Comparison of ENCODE assay signal across 10 cellular contexts in genomic region chr9:129900263-129901041, GRCh38.
DNase-seq lines count a peak whose midpoint lies in the region; ATAC-seq and FAIRE-seq lines count a peak whose summit lies in the region.
"Had no signal": no experiment of that assay in that cellular context is flagged by ENCODE, and none has a peak within 500 bp of the region (broad histone marks: within the 10 kb centered on the region; RNA-seq: fewer than 3 reads in every experiment).

No MANE protein-coding gene starts in this region.

- H3K36me3 Mint-ChIP-seq in CD8-positive, alpha-beta memory T cell: peaks cover 12 to 94% (median 30%) of the 10 kb centered on the region in 3 donors
- peaks cover 84% of the 10 kb centered on the region for H3K36me3 Mint-ChIP-seq in activated naive CD8-positive, alpha-beta T cell treated with anti-CD3 and anti-CD28 coated beads, Interleukin-2, amount 50 U/mL, for 24 hours (ENCODE audit: low read depth)

- peaks cover 9% of the 10 kb centered on the region for H3K4me1 ChIP-seq in CD8-positive, alpha-beta memory T cell (ENCODE audit: insufficient read depth, low read length)

- H3K4me1 Mint-ChIP-seq in CD8-positive, alpha-beta memory T cell: peaks cover 19 to 41% (median 38%) of the 10 kb centered on the region in 3 donors
- peaks cover 69% of the 10 kb centered on the region for H3K4me1 Mint-ChIP-seq in activated naive CD8-positive, alpha-beta T cell treated with anti-CD3 and anti-CD28 coated beads, Interleukin-2, amount 50 U/mL, for 24 hours

- FAIRE-seq in GM19239 (lab: Jason Lieb, UNC) (peak; percentile 91), urothelium cell line (lab: Jason Lieb, UNC) (no peak)

- peak overlapping the region in 6 of 8 donors; percentile 27 to 94 (median 72) for H3K27ac Mint-ChIP-seq in CD8-positive, alpha-beta memory T cell
- peak overlapping the region; percentile 82 for H3K27ac Mint-ChIP-seq in activated naive CD8-positive, alpha-beta T cell treated with anti-CD3 and anti-CD28 coated beads, Interleukin-2, amount 50 U/mL, for 24 hours

- no peaks in the 10 kb centered on the region for H3K27me3 ChIP-seq in CD8-positive, alpha-beta memory T cell (ENCODE audit: insufficient read depth, low read length, poor library complexity, severe bottlenecking)

- no peaks in the 10 kb centered on the region for H3K9me3 Mint-ChIP-seq in CD8-positive, alpha-beta memory T cell
- H3K9me3 Mint-ChIP-seq in activated naive CD8-positive, alpha-beta T cell treated with anti-CD3 and anti-CD28 coated beads, Interleukin-2, amount 50 U/mL, for 24 hours: peaks cover 6% of the 10 kb centered on the region

- ATAC-seq in HG03095 (IDR thresholded peaks at IDR 0.05; ENCODE audit: unreplicated experiment): peak; percentile 87
- ATAC-seq in activated naive CD8-positive, alpha-beta T cell treated with anti-CD3 and anti-CD28 coated beads, Interleukin-2, amount 50 U/mL, for 24 hours: peak; percentile 12

- H3K9me3 ChIP-seq in CD8-positive, alpha-beta memory T cell (ENCODE audit: low read length): no peaks in the 10 kb centered on the region

- DNase-seq in CD8-positive, alpha-beta memory T cell: no peak
- DNase-seq in GM19239 (ENCODE audit: insufficient read length, low spot score): peak; percentile 64
- DNase-seq in activated naive CD8-positive, alpha-beta T cell treated with anti-CD3 and anti-CD28 coated beads, Interleukin-2, amount 50 U/mL, for 24 hours: no peak
- DNase-seq in urothelium cell line (ENCODE audit: low spot score): no peak
- no peak for DNase-seq in Ammon's horn (ENCODE audit: low spot score)
- no peak for DNase-seq in NCI-H510A (lab: John Stamatoyannopoulos, UW)
- DNase-seq in activated T-cell treated with anti-CD3 and anti-CD28 coated beads, Interleukin-2, amount 50 U/mL, for 48 hours: no peak
- DNase-seq: Kasumi-1; stimulated activated CD4-positive, alpha-beta T cell treated with anti-CD3 and anti-CD28 coated beads, Interleukin-1b, Interleukin-23, amount 100 ng/mL, for 48 hours had no signal

- no peak overlapping the region for H3K4me3 ChIP-seq in CD8-positive, alpha-beta memory T cell (ENCODE audit: low read length)

- H3K27ac ChIP-seq in CD8-positive, alpha-beta memory T cell (ENCODE audit: low read depth, low read length): no peak overlapping the region

- no peak overlapping the region for H3K4me3 Mint-ChIP-seq in CD8-positive, alpha-beta memory T cell
- no peak overlapping the region for H3K4me3 Mint-ChIP-seq in activated naive CD8-positive, alpha-beta T cell treated with anti-CD3 and anti-CD28 coated beads, Interleukin-2, amount 50 U/mL, for 24 hours

- H3K27me3 Mint-ChIP-seq in CD8-positive, alpha-beta memory T cell: peaks cover 0 to 6% of the 10 kb centered on the region in 2 donors
- no peaks in the 10 kb centered on the region for H3K27me3 Mint-ChIP-seq in activated naive CD8-positive, alpha-beta T cell treated with anti-CD3 and anti-CD28 coated beads, Interleukin-2, amount 50 U/mL, for 24 hours

- CTCF ChIA-PET in CD8-positive, alpha-beta memory T cell (lab: Charles Lee): no interaction called here

- POLR2A ChIA-PET in CD8-positive, alpha-beta memory T cell (lab: Charles Lee): no interaction called here

- peaks cover 35% of the 10 kb centered on the region for H3K36me3 ChIP-seq in CD8-positive, alpha-beta memory T cell (ENCODE audit: insufficient read depth, low read length)
